Comparison of ENCODE assay signal across 8 cellular contexts in the genomic region with DNA sequence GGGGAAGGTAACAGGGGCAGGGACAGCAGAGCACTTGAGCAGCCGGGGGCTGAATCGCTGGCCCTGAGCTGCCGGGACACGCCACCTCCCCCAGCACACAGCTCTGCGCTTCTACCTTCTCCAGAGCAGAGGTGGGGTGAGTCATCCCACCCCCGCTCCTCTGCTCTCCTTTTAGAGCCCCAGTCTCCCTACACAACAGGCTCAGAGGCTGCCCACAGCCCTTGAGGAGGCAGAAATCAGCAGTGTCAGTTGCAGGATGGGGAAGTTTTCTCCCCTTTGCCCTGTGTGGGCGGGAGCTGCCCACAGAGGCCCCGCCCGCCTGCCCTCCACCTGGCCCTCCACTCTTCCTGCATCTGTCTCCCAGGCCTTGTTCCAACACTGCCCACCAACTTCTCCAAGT.
DNase-seq lines count a peak whose midpoint lies in the region; ATAC-seq and TF ChIP-seq lines count a peak whose summit lies in the region.

No MANE protein-coding gene starts in this region.

- TF ChIP-seq POLR2A in Raji (IDR thresholded peaks at IDR 0.05; ENCODE audit: insufficient read depth, low read depth, low read length): 0 out of 2 replicates have a peak, but pooled peaks have one; percentile 11

- no peak overlapping the region for H3K4me3 ChIP-seq in coronary artery

- no peak for DNase-seq in memory B cell (ENCODE audit: low spot score in 2 of 2)
- DNase-seq in coronary artery (ENCODE audit: low spot score): no peak
- no peak for DNase-seq in GOT3 (lab: John Stamatoyannopoulos, UW)

- peak overlapping the region in 1 of 2 donors; percentile 0 for H3K27ac ChIP-seq in coronary artery

- H3K27ac Mint-ChIP-seq in activated naive CD8-positive, alpha-beta T cell: peak overlapping the region; percentile 97
- peak overlapping the region; percentile 94 for H3K27ac Mint-ChIP-seq in memory B cell
- H3K27ac Mint-ChIP-seq in stimulated activated naive CD8-positive, alpha-beta T cell treated with anti-CD3 and anti-CD28 coated beads, Interleukin-15, Interleukin-2, amounts not matched to agents 100 ng/mL and 50 ng/mL, for 24 hours: peak overlapping the region; percentile 95

- ATAC-seq in GM18907 (IDR thresholded peaks at IDR 0.05; ENCODE audit: unreplicated experiment) (peak; percentile 57), HG03039 (IDR thresholded peaks at IDR 0.05; ENCODE audit: unreplicated experiment) (peak; percentile 76), memory B cell (ENCODE audit: low read depth) (peak; percentile 32)

- H3K9me3 Mint-ChIP-seq in activated naive CD8-positive, alpha-beta T cell (ENCODE audit: low read depth): no peaks in the 10 kb centered on the region
- H3K9me3 Mint-ChIP-seq in memory B cell: no peaks in the 10 kb centered on the region
- H3K9me3 Mint-ChIP-seq in stimulated activated naive CD8-positive, alpha-beta T cell treated with anti-CD3 and anti-CD28 coated beads, Interleukin-15, Interleukin-2, amounts not matched to agents 100 ng/mL and 50 ng/mL, for 24 hours: no peaks in the 10 kb centered on the region

- peaks cover 63% of the 10 kb centered on the region for H3K4me1 Mint-ChIP-seq in activated naive CD8-positive, alpha-beta T cell (ENCODE audit: low read depth)
- peaks cover 38% of the 10 kb centered on the region for H3K4me1 Mint-ChIP-seq in memory B cell
- peaks cover 57% of the 10 kb centered on the region for H3K4me1 Mint-ChIP-seq in stimulated activated naive CD8-positive, alpha-beta T cell treated with anti-CD3 and anti-CD28 coated beads, Interleukin-15, Interleukin-2, amounts not matched to agents 100 ng/mL and 50 ng/mL, for 24 hours (ENCODE audit: low read depth)

- peaks cover 5% of the 10 kb centered on the region for H3K36me3 Mint-ChIP-seq in activated naive CD8-positive, alpha-beta T cell
- peaks cover 18% of the 10 kb centered on the region for H3K36me3 Mint-ChIP-seq in memory B cell
- H3K36me3 Mint-ChIP-seq in stimulated activated naive CD8-positive, alpha-beta T cell treated with anti-CD3 and anti-CD28 coated beads, Interleukin-15, Interleukin-2, amounts not matched to agents 100 ng/mL and 50 ng/mL, for 24 hours (ENCODE audit: low read depth): peaks cover 57% of the 10 kb centered on the region

- peak overlapping the region; percentile 82 for H3K4me3 Mint-ChIP-seq in activated naive CD8-positive, alpha-beta T cell
- peak overlapping the region; percentile 63 for H3K4me3 Mint-ChIP-seq in memory B cell
- H3K4me3 Mint-ChIP-seq in stimulated activated naive CD8-positive, alpha-beta T cell treated with anti-CD3 and anti-CD28 coated beads, Interleukin-15, Interleukin-2, amounts not matched to agents 100 ng/mL and 50 ng/mL, for 24 hours: peak overlapping the region; percentile 66

- no peak for TF ChIP-seq CTCF in coronary artery (IDR thresholded peaks at IDR 0.05)

- H3K27me3 Mint-ChIP-seq in activated naive CD8-positive, alpha-beta T cell: no peaks in the 10 kb centered on the region
- H3K27me3 Mint-ChIP-seq in memory B cell: no peaks in the 10 kb centered on the region
- H3K27me3 Mint-ChIP-seq in stimulated activated naive CD8-positive, alpha-beta T cell treated with anti-CD3 and anti-CD28 coated beads, Interleukin-15, Interleukin-2, amounts not matched to agents 100 ng/mL and 50 ng/mL, for 24 hours: no peaks in the 10 kb centered on the region
